In genomic region chr11:30873924-30874323, GRCh38 we compare ENCODE assay signal across 28 cellular contexts.
"Had no signal": no experiment of that assay in that cellular context is flagged by ENCODE, and none has a peak within 500 bp of the region (broad histone marks: within the 10 kb centered on the region; RNA-seq: fewer than 3 reads in every experiment).

No MANE protein-coding gene starts in this region.

- H3K9me3 Mint-ChIP-seq: immature natural killer cell; nephron; neural crest cell; stimulated activated naive B cell treated with anti-CD40 and anti-IgM and Interleukin-4, amounts not matched to agents 10 μg/mL and 1 μg/mL and 100 μg/mL, for 72 hours had no signal

- H3K4me3 Mint-ChIP-seq: immature natural killer cell; naive thymus-derived CD8-positive, alpha-beta T cell; nephron; neural crest cell; stimulated activated naive B cell treated with anti-CD40 and anti-IgM and Interleukin-4, amounts not matched to agents 10 μg/mL and 1 μg/mL and 100 μg/mL, for 72 hours had no signal

- H3K4me1 Mint-ChIP-seq: immature natural killer cell; naive thymus-derived CD8-positive, alpha-beta T cell; neural crest cell; stimulated activated naive B cell treated with anti-CD40 and anti-IgM and Interleukin-4, amounts not matched to agents 10 μg/mL and 1 μg/mL and 100 μg/mL, for 72 hours had no signal

- H2AFZ ChIP-seq: parathyroid adenoma had no signal

- H3K79me2 ChIP-seq: parathyroid adenoma had no signal

- H3K4me3 ChIP-seq: left lung, lung, right atrium auricular region, right lobe of liver, smooth muscle cell, stomach, thoracic aorta, tibial artery, upper lobe of right lung had no signal

- H3K4me2 ChIP-seq: smooth muscle cell had no signal

- H3K36me3 ChIP-seq: left lung, neutrophil, right atrium auricular region, stomach, thoracic aorta, tibial artery, upper lobe of right lung had no signal

- H3K27ac ChIP-seq: left lung, neutrophil, parathyroid adenoma, right atrium auricular region, right lobe of liver, stomach, thoracic aorta, tibial artery, upper lobe of right lung had no signal

- H3K27ac Mint-ChIP-seq: immature natural killer cell; nephron; progenitor cell of endocrine pancreas; stimulated activated naive B cell treated with anti-CD40 and anti-IgM and Interleukin-4, amounts not matched to agents 10 μg/mL and 1 μg/mL and 100 μg/mL, for 72 hours had no signal

- H3K9me3 ChIP-seq: left lung, neutrophil, right atrium auricular region, right lobe of liver, stomach, thoracic aorta, tibial artery, upper lobe of right lung had no signal

- H3K27me3 Mint-ChIP-seq: progenitor cell of endocrine pancreas; stimulated activated naive B cell treated with anti-CD40 and anti-IgM and Interleukin-4, amounts not matched to agents 10 μg/mL and 1 μg/mL and 100 μg/mL, for 72 hours had no signal

- H3K4me1 ChIP-seq: left lung, parathyroid adenoma, right lobe of liver, upper lobe of right lung had no signal

- H3K36me3 Mint-ChIP-seq: immature natural killer cell; naive thymus-derived CD8-positive, alpha-beta T cell; stimulated activated naive B cell treated with anti-CD40 and anti-IgM and Interleukin-4, amounts not matched to agents 10 μg/mL and 1 μg/mL and 100 μg/mL, for 72 hours had no signal

- ATAC-seq: left colon; left lung; naive thymus-derived CD8-positive, alpha-beta T cell; right lobe of liver; stimulated activated naive B cell treated with anti-CD40 and anti-IgM and Interleukin-4, amounts not matched to agents 10 μg/mL and 1 μg/mL and 100 μg/mL, for 72 hours; stimulated activated naive CD8-positive, alpha-beta T cell treated with anti-CD3 and anti-CD28 coated beads, Interleukin-15, Interleukin-2, amounts not matched to agents 100 U/mL and 50 U/mL, for 24 hours; upper lobe of right lung had no signal

- DNase-seq: hypothalamus; immature natural killer cell; kidney; left colon; left lung; mesendoderm; midbrain; naive thymus-derived CD8-positive, alpha-beta T cell; occipital lobe; right lobe of liver; stimulated activated CD4-positive, alpha-beta T cell treated with anti-CD3 and anti-CD28 coated beads, Interleukin-15, amount 100 ng/mL, for 24 hours; stimulated activated CD4-positive, alpha-beta T cell treated with anti-CD3 and anti-CD28 coated beads, Interleukin-2, amount 100 ng/mL, for 24 hours; stimulated activated CD4-positive, alpha-beta T cell treated with anti-CD3 and anti-CD28 coated beads, Interleukin-4, amount 100 ng/mL, for 1 hour; stimulated activated naive B cell treated with anti-CD40 and anti-IgM and Interleukin-4, amounts not matched to agents 10 μg/mL and 1 μg/mL and 100 μg/mL, for 72 hours; stimulated activated naive CD8-positive, alpha-beta T cell treated with anti-CD3 and anti-CD28 coated beads, Interleukin-15, Interleukin-2, amounts not matched to agents 100 U/mL and 50 U/mL, for 24 hours; stomach; tibial artery; trophoblast cell; upper lobe of right lung had no signal
